Comparison of ENCODE assay signal across 9 cellular contexts in genomic region chr12:53538209-53538689, GRCh38. TPM values are rescaled to one million over a fixed set of nuclear protein-coding genes. Genes with fewer than 3 reads are reported as not detected.
DNase-seq lines count a peak whose midpoint lies in the region; ATAC-seq, FAIRE-seq and TF ChIP-seq lines count a peak whose summit lies in the region.
"Had no signal": no experiment of that assay in that cellular context is flagged by ENCODE, and none has a peak within 500 bp of the region (broad histone marks: within the 10 kb centered on the region; RNA-seq: fewer than 3 reads in every experiment).

No MANE protein-coding gene starts in this region.

- no peaks in the 10 kb centered on the region for H3K9me3 ChIP-seq in lower lobe of right lung
- no peaks in the 10 kb centered on the region for H3K9me3 ChIP-seq in effector memory CD4-positive, alpha-beta T cell (ENCODE audit: control insufficient read depth, low read length)

- CTCF ChIA-PET in AG04449 (lab: Yijun Ruan, JAX) = interaction anchor here (0.9 to 9.0 kb wide), 6 partner anchors 13 to 219 kb away, joined by 3 to 207 read pairs (median 4); partner anchors contain the start of gene ATP5MC2

- peaks cover 18% of the 10 kb centered on the region for H3K36me3 ChIP-seq in bronchial epithelial cell (ENCODE audit: control insufficient read depth, insufficient read depth, low read length)
- H3K36me3 ChIP-seq in lower lobe of right lung = peaks cover 99% of the 10 kb centered on the region
- peaks cover 48% of the 10 kb centered on the region for H3K36me3 ChIP-seq in effector memory CD4-positive, alpha-beta T cell (ENCODE audit: control insufficient read depth, insufficient read depth, low read length)

- H3K4me1 Mint-ChIP-seq in activated CD4-positive, alpha-beta T cell treated with anti-CD3 and anti-CD28 coated beads, Interleukin-2, amount 10 ng/mL, durations not matched to agents 24 days and 14 days = peaks cover under 1% of the 10 kb centered on the region

- peak overlapping the region; percentile 67 for H3K27ac ChIP-seq in lower lobe of right lung
- no peak overlapping the region for H3K27ac ChIP-seq in effector memory CD4-positive, alpha-beta T cell (ENCODE audit: insufficient read depth, low read length, poor library complexity, severe bottlenecking)

- no peak overlapping the region for H3K4me3 Mint-ChIP-seq in activated CD4-positive, alpha-beta T cell treated with anti-CD3 and anti-CD28 coated beads, Interleukin-2, amount 10 ng/mL, durations not matched to agents 24 days and 14 days

- no peak overlapping the region for H3K4me3 ChIP-seq in AG04449 (ENCODE audit: low read depth, low read length)
- no peak overlapping the region for H3K4me3 ChIP-seq in bronchial epithelial cell (ENCODE audit: low read depth, low read length)
- no peak overlapping the region for H3K4me3 ChIP-seq in lower lobe of right lung
- H3K4me3 ChIP-seq in effector memory CD4-positive, alpha-beta T cell (ENCODE audit: insufficient read depth, low read depth, low read length, poor library complexity, severe bottlenecking) = no peak overlapping the region

- FAIRE-seq in bronchial epithelial cell (lab: Jason Lieb, UNC) = no peak

- peaks cover 40% of the 10 kb centered on the region for H3K36me3 Mint-ChIP-seq in activated CD4-positive, alpha-beta T cell treated with anti-CD3 and anti-CD28 coated beads, Interleukin-2, amount 10 ng/mL, durations not matched to agents 24 days and 14 days (ENCODE audit: low read depth)

- POLR2A ChIA-PET in AG04449 (lab: Yijun Ruan, JAX) = interaction anchor here (0.9 kb wide), 1 partner anchor 138 kb away, joined by 3 read pairs; the partner anchor contains the start of gene ATP5MC2

- DNase-seq in AG04449 (ENCODE audit: low read depth, low spot score) = peak; percentile 21
- peak; percentile 23 for DNase-seq in NCI-H1048 (lab: John Stamatoyannopoulos, UW)
- peak; percentile 84 for DNase-seq in bronchial epithelial cell (ENCODE audit: low read depth)
- no peak for DNase-seq in lower lobe of right lung
- no peak for DNase-seq in activated T-cell treated with anti-CD3 and anti-CD28 coated beads, Interleukin-2, amount 50 U/mL, for 1 hour
- no peak for DNase-seq in activated CD4-positive, alpha-beta T cell treated with anti-CD3 and anti-CD28 coated beads, Interleukin-2, amount 10 ng/mL, durations not matched to agents 24 days and 14 days
- DNase-seq in effector memory CD4-positive, alpha-beta T cell = no peak
- DNase-seq: effector CD8-positive, alpha-beta T cell had no signal

- TF ChIP-seq CTCF in AG04449 (IDR thresholded peaks at IDR 0.05; ENCODE audit: insufficient read depth, low read length, missing control alignments) = no peak
- no peak for TF ChIP-seq CTCF in bronchial epithelial cell (IDR thresholded peaks at IDR 0.05; ENCODE audit: insufficient read depth, low read length, severe bottlenecking)
- TF ChIP-seq CTCF in lower lobe of right lung (IDR thresholded peaks at IDR 0.05) = no peak

- intact Hi-C loops in lower lobe of right lung (cut with DNase I) = no loop called here
- intact Hi-C loops in activated CD4-positive, alpha-beta T cell treated with anti-CD3 and anti-CD28 coated beads, Interleukin-2, amount 10 ng/mL, durations not matched to agents 24 days and 14 days (cut with micrococcal nuclease) = no loop called here

- H3K27me3 ChIP-seq in bronchial epithelial cell (ENCODE audit: control insufficient read depth, insufficient read depth, low read length) (no peaks in the 10 kb centered on the region), lower lobe of right lung (ENCODE audit: low read depth) (no peaks in the 10 kb centered on the region)
- H3K27me3 ChIP-seq in effector memory CD4-positive, alpha-beta T cell (replicated peaks; ENCODE audit: control insufficient read depth, insufficient read depth, low read length, poor library complexity, severe bottlenecking) = no peaks in the 10 kb centered on the region

- H3K27ac Mint-ChIP-seq in activated CD4-positive, alpha-beta T cell treated with anti-CD3 and anti-CD28 coated beads, Interleukin-2, amount 10 ng/mL, durations not matched to agents 24 days and 14 days = no peak overlapping the region

- peaks cover 22% of the 10 kb centered on the region for H3K4me1 ChIP-seq in lower lobe of right lung
- H3K4me1 ChIP-seq in effector memory CD4-positive, alpha-beta T cell (ENCODE audit: control insufficient read depth, insufficient read depth, low read length, poor library complexity, severe bottlenecking) = no peaks in the 10 kb centered on the region

- peak; percentile 81 to 91 for ATAC-seq in lower lobe of right lung
- ATAC-seq in HG03045 (IDR thresholded peaks at IDR 0.05; ENCODE audit: unreplicated experiment) = no peak

- H3K27me3 Mint-ChIP-seq in activated CD4-positive, alpha-beta T cell treated with anti-CD3 and anti-CD28 coated beads, Interleukin-2, amount 10 ng/mL, durations not matched to agents 24 days and 14 days = no peaks in the 10 kb centered on the region

- no peaks in the 10 kb centered on the region for H3K9me3 Mint-ChIP-seq in activated CD4-positive, alpha-beta T cell treated with anti-CD3 and anti-CD28 coated beads, Interleukin-2, amount 10 ng/mL, durations not matched to agents 24 days and 14 days

RNA-seq across cellular contexts. Expression of gene NPFF, which starts 31.0 kb away (rescaled TPM):
- total RNA-seq in bronchial epithelial cell (not detected in 2 replicates), lower lobe of right lung (not detected)
- 0.57 TPM in 1 of 2 replicates, not detected in the other for total RNA-seq in activated CD4-positive, alpha-beta T cell treated with anti-CD3 and anti-CD28 coated beads, Interleukin-2, amount 10 ng/mL, durations not matched to agents 24 days and 14 days

RNA-seq across cellular contexts. Expression of gene TARBP2, which starts 37.2 kb away (rescaled TPM):
- 27.6 and 32.4 TPM in 2 replicates for total RNA-seq in bronchial epithelial cell
- total RNA-seq in lower lobe of right lung = 34.3 TPM
- 49.7 and 52.2 TPM in 2 replicates for total RNA-seq in activated CD4-positive, alpha-beta T cell treated with anti-CD3 and anti-CD28 coated beads, Interleukin-2, amount 10 ng/mL, durations not matched to agents 24 days and 14 days

RNA-seq across cellular contexts. Expression of gene MAP3K12, which starts 39.0 kb away (rescaled TPM):
- total RNA-seq in bronchial epithelial cell (2.0 and 3.9 TPM in 2 replicates), lower lobe of right lung (17.5 TPM)
- total RNA-seq in activated CD4-positive, alpha-beta T cell treated with anti-CD3 and anti-CD28 coated beads, Interleukin-2, amount 10 ng/mL, durations not matched to agents 24 days and 14 days = 13.5 and 15.3 TPM in 2 replicates

Comparison
In these comparisons a context has a peak if more than half of its experiments do, and no peak if none do; other contexts are left out.
1. DNase-seq: peak in AG04449 (single experiment), NCI-H1048 (single experiment) and bronchial epithelial cell (single experiment); none in lower lobe of right lung (single experiment), activated T-cell treated with anti-CD3 and anti-CD28 coated beads, Interleukin-2, amount 50 U/mL, for 1 hour (single experiment), activated CD4-positive, alpha-beta T cell treated with anti-CD3 and anti-CD28 coated beads, Interleukin-2, amount 10 ng/mL, durations not matched to agents 24 days and 14 days (single experiment) and effector memory CD4-positive, alpha-beta T cell (0 of 3).